In the genomic region with DNA sequence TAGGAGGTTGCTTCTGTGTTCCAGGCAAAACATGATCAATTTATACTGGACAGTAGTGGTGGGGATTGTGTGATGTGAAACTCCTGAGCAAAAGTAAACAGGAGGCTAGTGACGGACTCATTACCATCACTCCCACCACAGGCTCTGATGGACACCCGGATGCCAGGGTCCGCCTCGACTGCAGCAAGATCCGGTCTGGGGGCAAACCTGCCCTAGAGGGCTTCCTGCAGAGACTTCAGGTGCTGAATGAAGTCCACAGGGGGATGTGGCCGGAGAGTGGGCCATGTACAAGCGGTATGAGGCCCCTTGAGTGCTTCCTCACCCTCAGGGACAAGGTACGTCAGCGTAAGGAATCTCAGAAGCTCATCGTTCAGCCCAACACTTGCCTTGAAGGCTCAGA, we compare ENCODE assay signal across 4 cellular contexts. TPM values are rescaled to one million over a fixed set of nuclear protein-coding genes. Genes with fewer than 3 reads are reported as not detected.
"Had no signal": no experiment of that assay in that cellular context is flagged by ENCODE, and none has a peak within 500 bp of the region (broad histone marks: within the 10 kb centered on the region; RNA-seq: fewer than 3 reads in every experiment).

No MANE protein-coding gene starts in this region.

- ATAC-seq: GM12878 had no signal

- H3K4me3 ChIP-seq: GM12878 had no signal

- DNase-seq: GDM1, GF-D8 had no signal

RNA-seq across cellular contexts. Expression of gene TECRL, which starts 23.4 kb away (rescaled TPM):
- total RNA-seq: G401, GM12878 had no signal
